In genomic region chr11:45964911-45965389, GRCh38 we compare ENCODE assay signal across 1 cellular context.
TF ChIP-seq lines count a peak whose summit lies in the region.

No MANE protein-coding gene starts in this region.

TF ChIP-seq in HepG2, 621 proteins besides CTCF, POLR2A, EP300 and RAD21 (continued from another document):
- TF ChIP-seq ATF7 (IDR thresholded peaks at IDR 0.05): no peak
- no peak for TF ChIP-seq ATF7 (CRISPR knock-in tag; IDR thresholded peaks at IDR 0.05)
- no peak for TF ChIP-seq RORA (CRISPR knock-in tag; IDR thresholded peaks at IDR 0.05)
- no peak for TF ChIP-seq ZFAT (CRISPR knock-in tag; conservative IDR thresholded peaks at IDR 0.05)
- TF ChIP-seq SP1 (IDR thresholded peaks at IDR 0.05): no peak
- TF ChIP-seq SP1 (CRISPR knock-in tag; IDR thresholded peaks at IDR 0.05): no peak
- no peak for TF ChIP-seq ZNF558 (CRISPR knock-in tag; IDR thresholded peaks at IDR 0.05; ENCODE audit: borderline replicate concordance)
- no peak for TF ChIP-seq NCOA1 (CRISPR knock-in tag; IDR thresholded peaks at IDR 0.05)
- no peak for TF ChIP-seq NR2F1 (CRISPR knock-in tag; IDR thresholded peaks at IDR 0.05)
- no peak for TF ChIP-seq MTERF4 (CRISPR knock-in tag; IDR thresholded peaks at IDR 0.05)
- TF ChIP-seq, protein P1, sequence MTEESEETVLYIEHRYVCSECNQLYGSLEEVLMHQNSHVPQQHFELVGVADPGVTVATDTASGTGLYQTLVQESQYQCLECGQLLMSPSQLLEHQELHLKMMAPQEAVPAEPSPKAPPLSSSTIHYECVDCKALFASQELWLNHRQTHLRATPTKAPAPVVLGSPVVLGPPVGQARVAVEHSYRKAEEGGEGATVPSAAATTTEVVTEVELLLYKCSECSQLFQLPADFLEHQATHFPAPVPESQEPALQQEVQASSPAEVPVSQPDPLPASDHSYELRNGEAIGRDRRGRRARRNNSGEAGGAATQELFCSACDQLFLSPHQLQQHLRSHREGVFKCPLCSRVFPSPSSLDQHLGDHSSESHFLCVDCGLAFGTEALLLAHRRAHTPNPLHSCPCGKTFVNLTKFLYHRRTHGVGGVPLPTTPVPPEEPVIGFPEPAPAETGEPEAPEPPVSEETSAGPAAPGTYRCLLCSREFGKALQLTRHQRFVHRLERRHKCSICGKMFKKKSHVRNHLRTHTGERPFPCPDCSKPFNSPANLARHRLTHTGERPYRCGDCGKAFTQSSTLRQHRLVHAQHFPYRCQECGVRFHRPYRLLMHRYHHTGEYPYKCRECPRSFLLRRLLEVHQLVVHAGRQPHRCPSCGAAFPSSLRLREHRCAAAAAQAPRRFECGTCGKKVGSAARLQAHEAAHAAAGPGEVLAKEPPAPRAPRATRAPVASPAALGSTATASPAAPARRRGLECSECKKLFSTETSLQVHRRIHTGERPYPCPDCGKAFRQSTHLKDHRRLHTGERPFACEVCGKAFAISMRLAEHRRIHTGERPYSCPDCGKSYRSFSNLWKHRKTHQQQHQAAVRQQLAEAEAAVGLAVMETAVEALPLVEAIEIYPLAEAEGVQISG (CRISPR knock-in tag; IDR thresholded peaks at IDR 0.05): no peak
- TF ChIP-seq, protein P2, sequence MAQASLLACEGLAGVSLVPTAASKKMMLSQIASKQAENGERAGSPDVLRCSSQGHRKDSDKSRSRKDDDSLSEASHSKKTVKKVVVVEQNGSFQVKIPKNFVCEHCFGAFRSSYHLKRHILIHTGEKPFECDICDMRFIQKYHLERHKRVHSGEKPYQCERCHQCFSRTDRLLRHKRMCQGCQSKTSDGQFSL (CRISPR knock-in tag; IDR thresholded peaks at IDR 0.05): no peak
- no peak for TF ChIP-seq FOXM1 (CRISPR knock-in tag; IDR thresholded peaks at IDR 0.05)
- no peak for TF ChIP-seq ZNF337 (CRISPR knock-in tag; IDR thresholded peaks at IDR 0.05; ENCODE audit: borderline replicate concordance, low read depth)
- peak; percentile 40; the same call in 1 of the 2 replicates for TF ChIP-seq NFATC3 (CRISPR knock-in tag; IDR thresholded peaks at IDR 0.05)
- TF ChIP-seq, protein P3, sequence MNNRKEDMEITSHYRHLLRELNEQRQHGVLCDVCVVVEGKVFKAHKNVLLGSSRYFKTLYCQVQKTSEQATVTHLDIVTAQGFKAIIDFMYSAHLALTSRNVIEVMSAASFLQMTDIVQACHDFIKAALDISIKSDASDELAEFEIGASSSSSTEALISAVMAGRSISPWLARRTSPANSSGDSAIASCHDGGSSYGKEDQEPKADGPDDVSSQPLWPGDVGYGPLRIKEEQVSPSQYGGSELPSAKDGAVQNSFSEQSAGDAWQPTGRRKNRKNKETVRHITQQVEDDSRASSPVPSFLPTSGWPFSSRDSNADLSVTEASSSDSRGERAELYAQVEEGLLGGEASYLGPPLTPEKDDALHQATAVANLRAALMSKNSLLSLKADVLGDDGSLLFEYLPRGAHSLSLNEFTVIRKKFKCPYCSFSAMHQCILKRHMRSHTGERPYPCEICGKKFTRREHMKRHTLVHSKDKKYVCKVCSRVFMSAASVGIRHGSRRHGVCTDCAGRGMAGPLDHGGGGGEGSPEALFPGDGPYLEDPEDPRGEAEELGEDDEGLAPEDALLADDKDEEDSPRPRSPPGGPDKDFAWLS (CRISPR knock-in tag; IDR thresholded peaks at IDR 0.05; ENCODE audit: borderline replicate concordance): no peak
- TF ChIP-seq, protein P4, sequence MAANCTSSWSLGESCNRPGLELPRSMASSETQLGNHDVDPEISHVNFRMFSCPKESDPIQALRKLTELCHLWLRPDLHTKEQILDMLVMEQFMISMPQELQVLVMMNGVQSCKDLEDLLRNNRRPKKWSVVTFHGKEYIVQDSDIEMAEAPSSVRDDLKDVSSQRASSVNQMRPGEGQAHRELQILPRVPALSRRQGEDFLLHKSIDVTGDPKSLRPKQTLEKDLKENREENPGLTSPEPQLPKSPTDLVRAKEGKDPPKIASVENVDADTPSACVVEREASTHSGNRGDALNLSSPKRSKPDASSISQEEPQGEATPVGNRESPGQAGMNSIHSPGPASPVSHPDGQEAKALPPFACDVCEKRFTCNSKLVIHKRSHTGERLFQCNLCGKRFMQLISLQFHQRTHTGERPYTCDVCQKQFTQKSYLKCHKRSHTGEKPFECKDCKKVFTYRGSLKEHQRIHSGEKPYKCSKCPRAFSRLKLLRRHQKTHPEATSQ (CRISPR knock-in tag; IDR thresholded peaks at IDR 0.05; ENCODE audit: borderline replicate concordance): no peak
- TF ChIP-seq RFXANK (CRISPR knock-in tag; IDR thresholded peaks at IDR 0.05): no peak
- TF ChIP-seq ZNF510 (CRISPR knock-in tag; IDR thresholded peaks at IDR 0.05; ENCODE audit: low read depth): no peak
- TF ChIP-seq SMC3 (IDR thresholded peaks at IDR 0.05; ENCODE audit: low read length): peak; percentile 73; the same call in 1 of the 2 replicates
- no peak for TF ChIP-seq KAT7 (CRISPR knock-in tag; IDR thresholded peaks at IDR 0.05; ENCODE audit: borderline replicate concordance)
- TF ChIP-seq FOSL1 (CRISPR knock-in tag; IDR thresholded peaks at IDR 0.05; ENCODE audit: borderline replicate concordance): no peak
- 0 out of 2 replicates have a peak, but pooled peaks have one; percentile 44 for TF ChIP-seq GATAD1 (CRISPR knock-in tag; IDR thresholded peaks at IDR 0.05)
- no peak for TF ChIP-seq SIN3B (IDR thresholded peaks at IDR 0.05; ENCODE audit: low read length)
- no peak for TF ChIP-seq CAMTA2 (CRISPR knock-in tag; IDR thresholded peaks at IDR 0.05; ENCODE audit: borderline replicate concordance)
- TF ChIP-seq MAF1 (CRISPR knock-in tag; IDR thresholded peaks at IDR 0.05; ENCODE audit: borderline replicate concordance): no peak
- no peak for TF ChIP-seq ZNF577 (CRISPR knock-in tag; IDR thresholded peaks at IDR 0.05; ENCODE audit: borderline replicate concordance, low read depth)
- no peak for TF ChIP-seq TBX2 (CRISPR knock-in tag; IDR thresholded peaks at IDR 0.05; ENCODE audit: borderline replicate concordance)
- TF ChIP-seq MED1 (CRISPR knock-in tag; IDR thresholded peaks at IDR 0.05): no peak
- no peak for TF ChIP-seq NFIC (IDR thresholded peaks at IDR 0.05; ENCODE audit: low read length)
- no peak; the same call in 1 of the 2 replicates for TF ChIP-seq ZNF580 (CRISPR knock-in tag; IDR thresholded peaks at IDR 0.05; ENCODE audit: borderline replicate concordance, low read depth)
- no peak for TF ChIP-seq REL (CRISPR knock-in tag; conservative IDR thresholded peaks at IDR 0.05)
- TF ChIP-seq ZBTB7B (CRISPR knock-in tag; IDR thresholded peaks at IDR 0.05): no peak
- no peak for TF ChIP-seq ZFP36L1 (CRISPR knock-in tag; IDR thresholded peaks at IDR 0.05)
- no peak for TF ChIP-seq ZSCAN9 (CRISPR knock-in tag; IDR thresholded peaks at IDR 0.05; ENCODE audit: borderline replicate concordance)
- no peak for TF ChIP-seq NFE2L2 (IDR thresholded peaks at IDR 0.05; ENCODE audit: low read length)
- TF ChIP-seq SAFB2 (CRISPR knock-in tag; IDR thresholded peaks at IDR 0.05; ENCODE audit: borderline replicate concordance, low read depth): no peak
- TF ChIP-seq STAG1 (CRISPR knock-in tag; IDR thresholded peaks at IDR 0.05): peak; percentile 70
- no peak for TF ChIP-seq GFI1 (CRISPR knock-in tag; IDR thresholded peaks at IDR 0.05; ENCODE audit: borderline replicate concordance)
- no peak for TF ChIP-seq HMG20B (CRISPR knock-in tag; conservative IDR thresholded peaks at IDR 0.05)
- no peak for TF ChIP-seq SALL1 (CRISPR knock-in tag; IDR thresholded peaks at IDR 0.05)
- TF ChIP-seq, protein P5, sequence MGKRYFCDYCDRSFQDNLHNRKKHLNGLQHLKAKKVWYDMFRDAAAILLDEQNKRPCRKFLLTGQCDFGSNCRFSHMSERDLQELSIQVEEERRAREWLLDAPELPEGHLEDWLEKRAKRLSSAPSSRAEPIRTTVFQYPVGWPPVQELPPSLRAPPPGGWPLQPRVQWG (CRISPR knock-in tag; IDR thresholded peaks at IDR 0.05; ENCODE audit: borderline replicate concordance, low read depth): no peak
- TF ChIP-seq ATAD3A (CRISPR knock-in tag; IDR thresholded peaks at IDR 0.05): no peak
- no peak for TF ChIP-seq YY1 (IDR thresholded peaks at IDR 0.05; ENCODE audit: insufficient read depth, insufficient replicate concordance, low read depth, low read length)
- TF ChIP-seq ZNF616 (CRISPR knock-in tag; IDR thresholded peaks at IDR 0.05; ENCODE audit: low read depth): no peak
- no peak for TF ChIP-seq NR2F6 (IDR thresholded peaks at IDR 0.05)
- TF ChIP-seq NR2F6 (CRISPR knock-in tag; IDR thresholded peaks at IDR 0.05): 0 out of 2 replicates have a peak, but pooled peaks have one; percentile 10
- TF ChIP-seq AHR (CRISPR knock-in tag; IDR thresholded peaks at IDR 0.05): no peak
- no peak for TF ChIP-seq ZNF615 (CRISPR knock-in tag; IDR thresholded peaks at IDR 0.05; ENCODE audit: borderline replicate concordance)
TF ChIP-seq in HepG2: peak in this region for 14.
